Comparison of ENCODE assay signal across 1 cellular context in genomic region chr20:41173791-41174341, GRCh38.
TF ChIP-seq lines count a peak whose summit lies in the region.

No MANE protein-coding gene starts in this region.

TF ChIP-seq in IMR-90, 13 proteins besides CTCF, POLR2A, EP300 and RAD21 (continued from another document):
- TF ChIP-seq MAFK (IDR thresholded peaks at IDR 0.05; ENCODE audit: low read depth, low read length) (no peak), USF2 (IDR thresholded peaks at IDR 0.05; ENCODE audit: low read depth, low read length) (no peak), RFX5 (IDR thresholded peaks at IDR 0.05; ENCODE audit: low read depth, low read length) (no peak), RCOR1 (IDR thresholded peaks at IDR 0.05; ENCODE audit: insufficient replicate concordance, low read length) (no peak), ELK1 (IDR thresholded peaks at IDR 0.05; ENCODE audit: borderline replicate concordance, low read depth, low read length) (no peak), SMC3 (IDR thresholded peaks at IDR 0.05; ENCODE audit: low read depth, low read length) (no peak), CHD1 (IDR thresholded peaks at IDR 0.05; ENCODE audit: low read depth, low read length) (no peak), FOS (IDR thresholded peaks at IDR 0.05; ENCODE audit: low read depth, low read length) (no peak), MXI1 (IDR thresholded peaks at IDR 0.05; ENCODE audit: borderline replicate concordance, low read depth, low read length) (no peak), NFE2L2 (IDR thresholded peaks at IDR 0.05; ENCODE audit: low read depth, low read length) (no peak), MAZ (IDR thresholded peaks at IDR 0.05; ENCODE audit: borderline replicate concordance, low read depth, low read length) (no peak)
